In the genomic region with DNA sequence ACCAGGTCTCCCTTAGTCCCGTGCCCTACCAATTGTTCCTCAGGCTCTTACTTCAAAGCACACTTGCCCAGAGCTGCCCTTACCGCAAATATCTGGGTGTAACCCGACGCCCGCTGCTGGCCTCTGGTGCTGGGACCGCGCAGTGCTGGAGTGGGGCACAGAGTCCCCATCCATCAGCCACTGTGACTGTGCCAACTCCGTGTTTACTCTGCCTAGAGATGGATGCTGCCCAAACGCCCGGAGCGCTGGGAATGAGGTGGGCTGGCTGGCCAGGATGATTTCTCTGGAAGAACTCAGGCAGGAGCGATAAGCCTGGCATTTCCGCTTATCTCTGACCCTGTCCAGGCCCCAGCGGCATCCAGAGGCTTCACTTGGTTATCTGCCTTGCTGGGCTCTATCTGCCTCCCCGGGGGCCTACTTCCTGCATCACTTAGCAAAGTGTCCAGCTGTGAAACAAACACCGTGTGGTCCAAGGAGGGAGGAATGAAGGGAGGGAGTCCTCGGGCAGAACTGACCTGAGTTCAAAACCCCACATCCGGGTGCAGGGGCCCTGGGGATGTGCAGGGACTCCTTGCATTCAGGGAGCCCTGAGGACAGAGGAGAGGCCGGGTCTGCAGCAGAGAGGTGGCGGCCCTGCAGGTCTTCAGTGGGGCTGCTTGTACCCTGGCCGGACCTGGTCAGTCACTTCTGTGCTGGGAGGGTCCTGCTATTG, we compare ENCODE assay signal across 13 cellular contexts. TPM values are rescaled to one million over a fixed set of nuclear protein-coding genes. Genes with fewer than 3 reads are reported as not detected.
DNase-seq lines count a peak whose midpoint lies in the region; ATAC-seq and TF ChIP-seq lines count a peak whose summit lies in the region.
"Had no signal": no experiment of that assay in that cellular context is flagged by ENCODE, and none has a peak within 500 bp of the region (broad histone marks: within the 10 kb centered on the region; RNA-seq: fewer than 3 reads in every experiment).

No MANE protein-coding gene starts in this region.

- no peaks in the 10 kb centered on the region for H3K36me3 ChIP-seq in stomach
- H3K36me3 ChIP-seq in MG63 = no peaks in the 10 kb centered on the region
- H3K36me3 ChIP-seq in uterus = no peaks in the 10 kb centered on the region

- peaks cover 0 to 11% (median 7%) of the 10 kb centered on the region in 4 donors for H3K4me1 ChIP-seq in stomach
- no peaks in the 10 kb centered on the region for H3K4me1 ChIP-seq in uterus

- no peak overlapping the region for H3K4me3 ChIP-seq in stomach
- no peak overlapping the region for H3K4me3 ChIP-seq in MG63
- no peak overlapping the region for H3K4me3 ChIP-seq in uterus
- H3K4me3 ChIP-seq: PC-9 had no signal

- H3K9me3 ChIP-seq in stomach (no peaks in the 10 kb centered on the region), MG63 (no peaks in the 10 kb centered on the region), uterus (no peaks in the 10 kb centered on the region)

- TF ChIP-seq POLR2A in stomach (IDR thresholded peaks at IDR 0.05) (no peak), uterus (IDR thresholded peaks at IDR 0.05) (no peak)

- WGBS in stomach, 5 donors = 19 to 22% (median 20%) methylated on average over 11 to 21 of the region's 21 CpGs

- H3K27me3 ChIP-seq in stomach (peaks cover 0 to 35% (median 10%) of the 10 kb centered on the region in 3 donors), MG63 (no peaks in the 10 kb centered on the region), uterus (no peaks in the 10 kb centered on the region)

- TF ChIP-seq EP300 in stomach (IDR thresholded peaks at IDR 0.05) = no peak

- H3K27ac ChIP-seq in stomach (no peak overlapping the region), uterus (no peak overlapping the region)
- H3K27ac ChIP-seq: PC-9 had no signal

- peak; percentile 85 for ATAC-seq in left ventricle myocardium superior
- ATAC-seq: activated CD4-positive, CD25-positive, alpha-beta regulatory T cell treated with anti-CD3 and anti-CD28 coated beads, Interleukin-2, amount 50 U/mL, for 24 hours; stimulated activated naive CD8-positive, alpha-beta T cell treated with anti-CD3 and anti-CD28 coated beads, Interleukin-15, amount 100 ng/mL, for 72 hours had no signal

- DNase-seq in DMS53 (lab: John Stamatoyannopoulos, UW) = peak; percentile 23
- DNase-seq in DMS53 treated with DMSO at 0.1 percent for 48 hours (lab: John Stamatoyannopoulos, UW; ENCODE audit: unreplicated experiment) = no peak
- peak; percentile 55 to 76 for DNase-seq in SHP77 (lab: John Stamatoyannopoulos, UW)
- peak; percentile 90 for DNase-seq in left ventricle myocardium superior
- peak; percentile 32 for DNase-seq in stomach
- no peak for DNase-seq in T-helper 1 cell
- no peak for DNase-seq in MG63
- DNase-seq in uterus = no peak
- DNase-seq: activated gamma-delta T cell; natural killer cell; stimulated activated naive CD8-positive, alpha-beta T cell treated with anti-CD3 and anti-CD28 coated beads, Interleukin-15, amount 100 ng/mL, for 72 hours had no signal

- TF ChIP-seq CTCF in stomach (IDR thresholded peaks at IDR 0.05) (no peak), uterus (IDR thresholded peaks at IDR 0.05) (no peak)

- intact Hi-C loops in left ventricle myocardium superior (cut with micrococcal nuclease) = no loop called here
- intact Hi-C loops in stomach (cut with DNase I; ENCODE audit: low total_unique reads) = no loop called here
- intact Hi-C loops in uterus (cut with DNase I; ENCODE audit: low total_unique reads) = no loop called here

RNA-seq across cellular contexts. Expression of a gene that starts 9.4 kb away (rescaled TPM):
- total RNA-seq in left ventricle myocardium superior (274 TPM), stomach (under 1 TPM in 1 of 5 donors, not detected in 4; 0.18 TPM), uterus (1 to 10 TPM in 1 of 4 donors, under 1 TPM in 2, not detected in 1; 0.51 to 4.8 (median 0.61) TPM)
- polyA plus RNA-seq in stomach = under 1 TPM; 0.05 to 0.46 (median 0.06) TPM
- 0.10 and 0.64 TPM in 2 replicates for total RNA-seq in MG63 (2014; rRNA removed; shearing (Covaris generic); ENCODE audit: low replicate concordance)

Comparison
In these comparisons a context has a peak if more than half of its experiments do, and no peak if none do; other contexts are left out.
1. DNase-seq: peak in DMS53 (single experiment), SHP77 (2 of 2), left ventricle myocardium superior (single experiment) and stomach (single experiment); none in DMS53 treated with DMSO at 0.1 percent for 48 hours (single experiment), T-helper 1 cell (0 of 5), MG63 (single experiment) and uterus (0 of 2).
2. RNA of a gene that starts 9.4 kb away (total RNA-seq): 274 TPM in left ventricle myocardium superior (single experiment); 0.51 to 4.8 TPM in uterus, 0.10 to 0.64 TPM in MG63 and 0.18 TPM in stomach; every median in the first group is over 10 times any median in the second.